8 cellular contexts compared by ENCODE assay signal in the genomic region with DNA sequence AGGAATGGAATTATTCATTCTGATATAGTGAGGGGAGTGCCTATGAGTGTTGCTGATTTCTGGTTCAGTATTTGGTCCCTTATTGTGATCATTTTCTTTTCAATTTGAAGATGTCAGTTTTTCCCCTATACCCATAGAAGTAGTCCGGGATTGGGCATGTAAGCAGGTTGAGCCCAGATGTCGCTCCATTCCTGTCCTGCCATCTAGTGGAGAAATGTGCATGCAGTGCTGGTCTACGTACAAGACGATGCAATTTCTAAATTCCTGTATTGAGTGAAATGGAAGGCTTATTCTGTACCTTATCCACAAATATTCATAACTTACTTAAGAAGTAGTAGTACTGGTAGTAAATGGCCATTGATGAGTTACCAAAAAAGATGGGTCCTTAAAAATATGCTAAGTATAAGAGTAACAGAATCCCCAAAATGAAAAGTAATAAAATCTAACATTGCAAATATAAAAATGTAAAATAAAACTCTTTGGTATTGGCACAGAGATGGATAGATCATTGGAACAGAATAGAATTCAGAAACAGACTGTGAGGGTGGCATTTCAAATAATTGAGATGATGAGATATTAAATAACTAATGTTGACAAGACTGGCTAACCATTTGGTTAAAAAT.
DNase-seq lines count a peak whose midpoint lies in the region; ATAC-seq, FAIRE-seq and TF ChIP-seq lines count a peak whose summit lies in the region.

No MANE protein-coding gene starts in this region.

- POLR2A ChIA-PET in CD4-positive, alpha-beta T cell (lab: Charles Lee): no interaction called here

- H3K4me1 Mint-ChIP-seq in CD4-positive, alpha-beta T cell (ENCODE audit: low read depth): no peaks in the 10 kb centered on the region

- no peaks in the 10 kb centered on the region for H3K9me3 ChIP-seq in CD4-positive, alpha-beta T cell (ENCODE audit: control insufficient read depth, low read length)

- H3K27me3 Mint-ChIP-seq in CD4-positive, alpha-beta T cell: peaks cover 32% of the 10 kb centered on the region

- FAIRE-seq in urothelium cell line (lab: Jason Lieb, UNC): peak; percentile 35

- H3K4me3 ChIP-seq in WI38 (ENCODE audit: low read depth, low read length) (no peak overlapping the region), epithelial cell of proximal tubule (ENCODE audit: low read depth, low read length) (no peak overlapping the region)

- H3K27ac ChIP-seq in CD4-positive, alpha-beta T cell (ENCODE audit: low read depth, low read length): no peak overlapping the region

- no peak overlapping the region for H3K27ac Mint-ChIP-seq in CD4-positive, alpha-beta T cell

- intact Hi-C loops in CD4-positive, alpha-beta T cell (cut with DNase I, micrococcal nuclease): loop anchor here in 1 of 2 experiments (1.0 kb wide), 1 partner anchor 1265 kb away; no protein-coding TSS in a partner anchor

- no peak overlapping the region for H3K4me3 Mint-ChIP-seq in CD4-positive, alpha-beta T cell

- no peaks in the 10 kb centered on the region for H3K9me3 Mint-ChIP-seq in CD4-positive, alpha-beta T cell

- peak; percentile 34 for ATAC-seq in CD4-positive, alpha-beta T cell (ENCODE audit: poor library complexity)
- ATAC-seq in GM18867 (IDR thresholded peaks at IDR 0.05; ENCODE audit: unreplicated experiment): peak; percentile 95
- ATAC-seq in HG03025 (IDR thresholded peaks at IDR 0.05; ENCODE audit: low FRiP score, unreplicated experiment): peak; percentile 93

- CTCF ChIA-PET in CD4-positive, alpha-beta T cell (lab: Charles Lee): interaction anchor here (0.9 kb wide), 1 partner anchor 1265 kb away, joined by 3 read pairs; no protein-coding TSS in a partner anchor

- no peaks in the 10 kb centered on the region for H3K36me3 Mint-ChIP-seq in CD4-positive, alpha-beta T cell (ENCODE audit: low read depth)

- peak in 5 of 10 experiments; percentile 1 to 4 (median 1) for DNase-seq in CD4-positive, alpha-beta T cell
- DNase-seq in NCI-H1930 (lab: John Stamatoyannopoulos, UW) (peak; percentile 22 to 39), epithelial cell of proximal tubule (ENCODE audit: low read depth) (no peak), myocyte (ENCODE audit: low read depth) (peak; percentile 65), urothelium cell line (ENCODE audit: low spot score) (peak; percentile 68)

- peaks cover 7% of the 10 kb centered on the region for H3K27me3 ChIP-seq in CD4-positive, alpha-beta T cell (ENCODE audit: control insufficient read depth, insufficient read depth, low read length)

- peak; percentile 65 for TF ChIP-seq CTCF in CD4-positive, alpha-beta T cell (IDR thresholded peaks at IDR 0.05)
- peak; percentile 61; the same call in 1 of the 2 replicates for TF ChIP-seq CTCF in WI38 (IDR thresholded peaks at IDR 0.05; ENCODE audit: low read depth, low read length)
- TF ChIP-seq CTCF in epithelial cell of proximal tubule (conservative IDR thresholded peaks at IDR 0.05; ENCODE audit: low read depth, low read length): peak; percentile 99

Comparison
In these comparisons a context has a peak if more than half of its experiments do, and no peak if none do; other contexts are left out.
1. ATAC-seq: peak in every context shown above with its lines; median percentile 95 in GM18867; 93 in HG03025; 34 in CD4-positive, alpha-beta T cell.